Comparison of ENCODE assay signal across 22 cellular contexts in the genomic region with DNA sequence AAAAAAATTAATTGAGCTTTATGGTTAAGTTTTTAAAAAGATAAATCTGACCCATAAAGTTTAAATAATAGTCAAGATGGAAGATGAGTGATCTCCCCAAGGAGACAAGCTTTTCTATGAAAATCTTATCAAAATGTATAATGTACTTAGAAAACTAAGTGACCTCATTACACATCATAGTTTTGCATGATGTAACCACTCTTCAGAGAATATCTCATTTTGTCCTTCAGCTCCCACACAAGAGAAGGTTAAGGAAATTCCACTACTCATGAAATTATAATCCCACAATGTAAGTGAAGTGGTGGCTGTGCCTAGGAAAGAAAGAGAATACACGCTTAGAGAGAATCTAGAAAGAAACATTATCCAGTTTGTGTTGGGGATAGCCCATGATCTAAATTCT. TPM values are rescaled to one million over a fixed set of nuclear protein-coding genes. Genes with fewer than 3 reads are reported as not detected.
A peak's percentile ranks its signal among the peaks of the same experiment; 100 is the strongest.
DNase-seq lines count a peak whose midpoint lies in the region; ATAC-seq and TF ChIP-seq lines count a peak whose summit lies in the region.
"Had no signal": no experiment of that assay in that cellular context is flagged by ENCODE, and none has a peak within 500 bp of the region (broad histone marks: within the 10 kb centered on the region; RNA-seq: fewer than 3 reads in every experiment).

No MANE protein-coding gene starts in this region.

- POLR2A ChIA-PET in activated CD4-positive, alpha-beta memory T cell treated with anti-CD3 and anti-CD28 coated beads for 36 hours (lab: Charles Lee): interaction anchor here (1.1 kb wide), 1 partner anchor 15 kb away, joined by 3 read pairs; no protein-coding TSS in a partner anchor
- POLR2A ChIA-PET in activated CD4-positive, alpha-beta memory T cell treated with anti-CD3 and anti-CD28 coated beads, Interleukin-2, amount 10 ng/mL, durations not matched to agents 7 days and 5 days (lab: Charles Lee): interaction anchor here (1.0 to 1.9 kb wide), 2 partner anchors 15 to 37 kb away, joined by 3 to 5 read pairs; partner anchors contain the start of gene STAT3

- no peak overlapping the region for H3K4me3 ChIP-seq in left ventricle myocardium inferior
- no peak overlapping the region for H3K4me3 ChIP-seq in thyroid gland (replicated peaks in 1 of 3)
- H3K4me3 ChIP-seq: A549; BLaER1 treated with 17β-estradiol and CSF1 and Interleukin-3, amounts not matched to agents 10 nM and 100 nM; GM23248; HAP-1; MG63 had no signal

- H3K4me3 Mint-ChIP-seq in activated CD4-positive, alpha-beta memory T cell treated with anti-CD3 and anti-CD28 coated beads for 36 hours: no peak overlapping the region
- H3K4me3 Mint-ChIP-seq in activated CD4-positive, alpha-beta memory T cell treated with anti-CD3 and anti-CD28 coated beads, Interleukin-2, amount 10 ng/mL, durations not matched to agents 7 days and 5 days: no peak overlapping the region
- H3K4me3 Mint-ChIP-seq in activated T-helper 1 cell treated with anti-CD3 and anti-CD28 coated beads, Interleukin-12 subunit alpha, Interleukin-12 subunit beta, Interleukin-2, Interleukin-4 antibody, amounts not matched to agents 30 ng/mL and 10 ng/mL and 1 ng/mL, durations not matched to agents 14 hours and 24 hours and 36 hours: peak overlapping the region; percentile 15
- H3K4me3 Mint-ChIP-seq: CD8-positive, alpha-beta T cell had no signal

- 94 to 100% methylated on average over 1 of the region's 1 CpG for WGBS in thyroid gland, 2 donors

- H3K4me1 Mint-ChIP-seq in activated CD4-positive, alpha-beta memory T cell treated with anti-CD3 and anti-CD28 coated beads for 36 hours (ENCODE audit: low read depth): peaks cover 56% of the 10 kb centered on the region
- peaks cover 37% of the 10 kb centered on the region for H3K4me1 Mint-ChIP-seq in activated CD4-positive, alpha-beta memory T cell treated with anti-CD3 and anti-CD28 coated beads, Interleukin-2, amount 10 ng/mL, durations not matched to agents 7 days and 5 days
- peaks cover 53% of the 10 kb centered on the region for H3K4me1 Mint-ChIP-seq in activated T-helper 1 cell treated with anti-CD3 and anti-CD28 coated beads, Interleukin-12 subunit alpha, Interleukin-12 subunit beta, Interleukin-2, Interleukin-4 antibody, amounts not matched to agents 30 ng/mL and 10 ng/mL and 1 ng/mL, durations not matched to agents 14 hours and 24 hours and 36 hours (ENCODE audit: low read depth)

- H3K27me3 ChIP-seq in left ventricle myocardium inferior (ENCODE audit: low read depth) (no peaks in the 10 kb centered on the region), thyroid gland (no peaks in the 10 kb centered on the region)
- H3K27me3 ChIP-seq: BLaER1 treated with 17β-estradiol and CSF1 and Interleukin-3, amounts not matched to agents 10 nM and 100 nM; MG63 had no signal

- H3K36me3 Mint-ChIP-seq in activated CD4-positive, alpha-beta memory T cell treated with anti-CD3 and anti-CD28 coated beads for 36 hours: peaks cover 25% of the 10 kb centered on the region
- peaks cover 27% of the 10 kb centered on the region for H3K36me3 Mint-ChIP-seq in activated CD4-positive, alpha-beta memory T cell treated with anti-CD3 and anti-CD28 coated beads, Interleukin-2, amount 10 ng/mL, durations not matched to agents 7 days and 5 days (ENCODE audit: low read depth)
- H3K36me3 Mint-ChIP-seq in activated T-helper 1 cell treated with anti-CD3 and anti-CD28 coated beads, Interleukin-12 subunit alpha, Interleukin-12 subunit beta, Interleukin-2, Interleukin-4 antibody, amounts not matched to agents 30 ng/mL and 10 ng/mL and 1 ng/mL, durations not matched to agents 14 hours and 24 hours and 36 hours (ENCODE audit: low read depth): peaks cover 24% of the 10 kb centered on the region

- CTCF ChIA-PET in activated CD4-positive, alpha-beta memory T cell treated with anti-CD3 and anti-CD28 coated beads for 36 hours (lab: Charles Lee): interaction anchor here (0.8 to 1.6 kb wide), 5 partner anchors 11 to 61 kb away, joined by 3 to 6 read pairs (median 4); no protein-coding TSS in a partner anchor
- CTCF ChIA-PET in activated CD4-positive, alpha-beta memory T cell treated with anti-CD3 and anti-CD28 coated beads, Interleukin-2, amount 10 ng/mL, durations not matched to agents 7 days and 5 days (lab: Charles Lee): interaction anchor here (0.7 to 1.0 kb wide), 3 partner anchors 144 to 204 kb away, joined by 3 to 5 read pairs (median 3); partner anchors contain the start of gene PSMC3IP

- H3K9me3 ChIP-seq in left ventricle myocardium inferior (replicated peaks) (no peaks in the 10 kb centered on the region), thyroid gland (no peaks in the 10 kb centered on the region)
- H3K9me3 ChIP-seq: HAP-1 had no signal

- H3K27ac ChIP-seq in left ventricle myocardium inferior (replicated peaks) (peak overlapping the region; percentile 20), thyroid gland (peak overlapping the region in 2 of 3 donors; percentile 1 to 40)
- H3K27ac ChIP-seq: A549; BLaER1 treated with 17β-estradiol and CSF1 and Interleukin-3, amounts not matched to agents 10 nM and 100 nM; GM23248 had no signal

- H3K4me1 ChIP-seq in left ventricle myocardium inferior: peaks cover 66% of the 10 kb centered on the region
- H3K4me1 ChIP-seq in thyroid gland: peaks cover 19 to 27% of the 10 kb centered on the region in 2 donors

- no peak for ATAC-seq in Right ventricle myocardium superior (ENCODE audit: poor library complexity)
- ATAC-seq: A549; CD8-positive, alpha-beta T cell had no signal

- no peak for TF ChIP-seq POLR2A in thyroid gland (IDR thresholded peaks at IDR 0.05)

- H3K36me3 ChIP-seq in left ventricle myocardium inferior: peaks cover 18% of the 10 kb centered on the region
- H3K36me3 ChIP-seq in thyroid gland: peaks cover 0 to 3% of the 10 kb centered on the region in 2 donors
- H3K36me3 ChIP-seq: HAP-1 had no signal

- DNase-seq in activated CD4-positive, alpha-beta memory T cell treated with anti-CD3 and anti-CD28 coated beads for 36 hours: no peak
- no peak for DNase-seq in activated CD4-positive, alpha-beta memory T cell treated with anti-CD3 and anti-CD28 coated beads, Interleukin-2, amount 10 ng/mL, durations not matched to agents 7 days and 5 days
- DNase-seq in left ventricle myocardium inferior (no peak), Right ventricle myocardium superior (no peak), thyroid gland (no peak)
- DNase-seq in activated T-helper 1 cell treated with anti-CD3 and anti-CD28 coated beads, Interleukin-12 subunit alpha, Interleukin-12 subunit beta, Interleukin-2, Interleukin-4 antibody, amounts not matched to agents 30 ng/mL and 10 ng/mL and 1 ng/mL, durations not matched to agents 14 hours and 24 hours and 36 hours (ENCODE audit: low spot score): no peak
- DNase-seq in stimulated activated CD8-positive, alpha-beta memory T cell treated with anti-CD3 and anti-CD28 coated beads, Interleukin-4, amount 100 ng/mL, for 48 hours: no peak
- DNase-seq: CD8-positive, alpha-beta T cell; DMS53; EL; GM23248; Kasumi-1; MG63; NCI-H1048; NCI-H1436; NCI-H1930; NCI-H345; NCI-H524 treated with DMSO at 0.1 percent for 48 hours had no signal

- H3K27ac Mint-ChIP-seq in activated CD4-positive, alpha-beta memory T cell treated with anti-CD3 and anti-CD28 coated beads for 36 hours: peak overlapping the region; percentile 51
- no peak overlapping the region for H3K27ac Mint-ChIP-seq in activated CD4-positive, alpha-beta memory T cell treated with anti-CD3 and anti-CD28 coated beads, Interleukin-2, amount 10 ng/mL, durations not matched to agents 7 days and 5 days
- H3K27ac Mint-ChIP-seq in activated T-helper 1 cell treated with anti-CD3 and anti-CD28 coated beads, Interleukin-12 subunit alpha, Interleukin-12 subunit beta, Interleukin-2, Interleukin-4 antibody, amounts not matched to agents 30 ng/mL and 10 ng/mL and 1 ng/mL, durations not matched to agents 14 hours and 24 hours and 36 hours: peak overlapping the region; percentile 18
- H3K27ac Mint-ChIP-seq: CD8-positive, alpha-beta T cell; IgD-negative memory B cell had no signal

- H3K27me3 Mint-ChIP-seq in activated CD4-positive, alpha-beta memory T cell treated with anti-CD3 and anti-CD28 coated beads for 36 hours: no peaks in the 10 kb centered on the region
- H3K27me3 Mint-ChIP-seq in activated CD4-positive, alpha-beta memory T cell treated with anti-CD3 and anti-CD28 coated beads, Interleukin-2, amount 10 ng/mL, durations not matched to agents 7 days and 5 days: no peaks in the 10 kb centered on the region
- H3K27me3 Mint-ChIP-seq in activated T-helper 1 cell treated with anti-CD3 and anti-CD28 coated beads, Interleukin-12 subunit alpha, Interleukin-12 subunit beta, Interleukin-2, Interleukin-4 antibody, amounts not matched to agents 30 ng/mL and 10 ng/mL and 1 ng/mL, durations not matched to agents 14 hours and 24 hours and 36 hours (ENCODE audit: insufficient read depth): no peaks in the 10 kb centered on the region
- H3K27me3 Mint-ChIP-seq: IgD-negative memory B cell had no signal

- intact Hi-C loops in activated CD4-positive, alpha-beta memory T cell treated with anti-CD3 and anti-CD28 coated beads for 36 hours (cut with micrococcal nuclease): no loop called here
- intact Hi-C loops in left ventricle myocardium inferior (cut with micrococcal nuclease) (no loop called here), Right ventricle myocardium superior (cut with DNase I) (no loop called here), thyroid gland (cut with DNase I) (no loop called here)
- intact Hi-C loops in activated T-helper 1 cell treated with anti-CD3 and anti-CD28 coated beads, Interleukin-12 subunit alpha, Interleukin-12 subunit beta, Interleukin-2, Interleukin-4 antibody, amounts not matched to agents 30 ng/mL and 10 ng/mL and 1 ng/mL, durations not matched to agents 14 hours and 24 hours and 36 hours (cut with micrococcal nuclease): loop anchor here (1.0 kb wide), 1 partner anchor 10 kb away; no protein-coding TSS in a partner anchor

- peaks cover 3% of the 10 kb centered on the region for H3K9me3 Mint-ChIP-seq in activated CD4-positive, alpha-beta memory T cell treated with anti-CD3 and anti-CD28 coated beads for 36 hours
- H3K9me3 Mint-ChIP-seq in activated CD4-positive, alpha-beta memory T cell treated with anti-CD3 and anti-CD28 coated beads, Interleukin-2, amount 10 ng/mL, durations not matched to agents 7 days and 5 days: no peaks in the 10 kb centered on the region
- H3K9me3 Mint-ChIP-seq in activated T-helper 1 cell treated with anti-CD3 and anti-CD28 coated beads, Interleukin-12 subunit alpha, Interleukin-12 subunit beta, Interleukin-2, Interleukin-4 antibody, amounts not matched to agents 30 ng/mL and 10 ng/mL and 1 ng/mL, durations not matched to agents 14 hours and 24 hours and 36 hours: peaks cover 7% of the 10 kb centered on the region
- H3K9me3 Mint-ChIP-seq: CD8-positive, alpha-beta T cell; IgD-negative memory B cell had no signal

- TF ChIP-seq CTCF in left ventricle myocardium inferior (IDR thresholded peaks at IDR 0.05; ENCODE audit: borderline replicate concordance): no peak
- TF ChIP-seq CTCF in thyroid gland (IDR thresholded peaks at IDR 0.05): no peak

RNA-seq across cellular contexts. Expression of gene STAT3, which starts 14.3 kb away (rescaled TPM):
- total RNA-seq in activated CD4-positive, alpha-beta memory T cell treated with anti-CD3 and anti-CD28 coated beads for 36 hours: 100 to 1,000 TPM; 194 to 198 TPM
- 100 to 1,000 TPM; 130 to 135 TPM for total RNA-seq in activated CD4-positive, alpha-beta memory T cell treated with anti-CD3 and anti-CD28 coated beads, Interleukin-2, amount 10 ng/mL, durations not matched to agents 7 days and 5 days
- total RNA-seq in left ventricle myocardium inferior (116 TPM), Right ventricle myocardium superior (127 TPM), thyroid gland (100 to 1,000 TPM; 147 to 292 (median 206) TPM)
- total RNA-seq in activated T-helper 1 cell treated with anti-CD3 and anti-CD28 coated beads, Interleukin-12 subunit alpha, Interleukin-12 subunit beta, Interleukin-2, Interleukin-4 antibody, amounts not matched to agents 30 ng/mL and 10 ng/mL and 1 ng/mL, durations not matched to agents 14 hours and 24 hours and 36 hours: 240 and 241 TPM in 2 replicates

RNA-seq across cellular contexts. Expression of gene CAVIN1, which starts 49.2 kb away (rescaled TPM):
- total RNA-seq in activated CD4-positive, alpha-beta memory T cell treated with anti-CD3 and anti-CD28 coated beads for 36 hours: 1 to 10 TPM; 2.5 to 2.9 TPM
- 1 to 10 TPM; 1.0 to 1.1 TPM for total RNA-seq in activated CD4-positive, alpha-beta memory T cell treated with anti-CD3 and anti-CD28 coated beads, Interleukin-2, amount 10 ng/mL, durations not matched to agents 7 days and 5 days
- 205 TPM for total RNA-seq in left ventricle myocardium inferior
- 200 TPM for total RNA-seq in Right ventricle myocardium superior
- total RNA-seq in activated T-helper 1 cell treated with anti-CD3 and anti-CD28 coated beads, Interleukin-12 subunit alpha, Interleukin-12 subunit beta, Interleukin-2, Interleukin-4 antibody, amounts not matched to agents 30 ng/mL and 10 ng/mL and 1 ng/mL, durations not matched to agents 14 hours and 24 hours and 36 hours: 0.91 and 0.96 TPM in 2 replicates
- total RNA-seq in thyroid gland: 100 to 1,000 TPM; 173 to 199 (median 187) TPM
- total RNA-seq: CD8-positive, alpha-beta T cell had no signal

Comparison
In these comparisons a context has a peak if more than half of its experiments do, and no peak if none do; other contexts are left out.
1. RNA of gene CAVIN1, which starts 49.2 kb away (total RNA-seq): 205 TPM in left ventricle myocardium inferior (single experiment), 200 TPM in Right ventricle myocardium superior (single experiment) and 173 to 199 TPM in thyroid gland; 2.5 to 2.9 TPM in activated CD4-positive, alpha-beta memory T cell treated with anti-CD3 and anti-CD28 coated beads for 36 hours, 1.0 to 1.1 TPM in activated CD4-positive, alpha-beta memory T cell treated with anti-CD3 and anti-CD28 coated beads, Interleukin-2, amount 10 ng/mL, durations not matched to agents 7 days and 5 days and 0.91 to 0.96 TPM in activated T-helper 1 cell treated with anti-CD3 and anti-CD28 coated beads, Interleukin-12 subunit alpha, Interleukin-12 subunit beta, Interleukin-2, Interleukin-4 antibody, amounts not matched to agents 30 ng/mL and 10 ng/mL and 1 ng/mL, durations not matched to agents 14 hours and 24 hours and 36 hours; every median in the first group is over 10 times any median in the second.